Comparison of ENCODE assay signal across 1 cellular context in the genomic region with DNA sequence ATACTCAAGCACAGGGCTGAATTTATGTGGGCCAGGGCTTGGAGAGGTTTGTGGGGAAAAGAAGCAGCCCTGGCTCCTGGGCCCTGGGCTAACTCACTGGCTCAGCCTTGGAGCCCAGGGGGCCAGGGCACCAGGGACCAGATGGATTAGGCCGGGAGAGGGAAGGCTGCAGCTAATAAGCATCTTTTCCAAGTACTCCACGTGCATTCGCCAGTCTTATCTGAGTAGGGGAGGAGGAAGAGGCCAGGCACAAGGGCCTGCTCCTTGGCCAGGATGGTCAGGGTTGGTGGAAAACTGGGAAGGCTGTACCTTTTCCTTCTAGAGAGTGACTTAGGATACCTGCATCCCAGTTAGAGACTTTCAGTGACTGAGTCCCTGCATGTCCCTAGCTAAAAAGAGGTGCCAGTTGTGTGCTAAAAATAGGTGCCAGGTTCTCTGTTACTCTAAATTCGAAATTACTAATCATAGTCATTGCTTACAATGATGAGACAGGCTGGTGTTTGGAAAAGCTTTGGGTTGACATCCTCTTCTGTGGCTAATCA.
TF ChIP-seq lines count a peak whose summit lies in the region.

No MANE protein-coding gene starts in this region.

TF ChIP-seq in H1, 55 proteins besides CTCF, POLR2A, EP300 and RAD21:
- no peak for TF ChIP-seq TBP (IDR thresholded peaks at IDR 0.05; ENCODE audit: low read depth, low read length)
- TF ChIP-seq JUND (IDR thresholded peaks at IDR 0.05; ENCODE audit: low read length), result no peak
- no peak for TF ChIP-seq JUN (IDR thresholded peaks at IDR 0.05; ENCODE audit: low read depth, low read length)
- TF ChIP-seq, protein P1, sequence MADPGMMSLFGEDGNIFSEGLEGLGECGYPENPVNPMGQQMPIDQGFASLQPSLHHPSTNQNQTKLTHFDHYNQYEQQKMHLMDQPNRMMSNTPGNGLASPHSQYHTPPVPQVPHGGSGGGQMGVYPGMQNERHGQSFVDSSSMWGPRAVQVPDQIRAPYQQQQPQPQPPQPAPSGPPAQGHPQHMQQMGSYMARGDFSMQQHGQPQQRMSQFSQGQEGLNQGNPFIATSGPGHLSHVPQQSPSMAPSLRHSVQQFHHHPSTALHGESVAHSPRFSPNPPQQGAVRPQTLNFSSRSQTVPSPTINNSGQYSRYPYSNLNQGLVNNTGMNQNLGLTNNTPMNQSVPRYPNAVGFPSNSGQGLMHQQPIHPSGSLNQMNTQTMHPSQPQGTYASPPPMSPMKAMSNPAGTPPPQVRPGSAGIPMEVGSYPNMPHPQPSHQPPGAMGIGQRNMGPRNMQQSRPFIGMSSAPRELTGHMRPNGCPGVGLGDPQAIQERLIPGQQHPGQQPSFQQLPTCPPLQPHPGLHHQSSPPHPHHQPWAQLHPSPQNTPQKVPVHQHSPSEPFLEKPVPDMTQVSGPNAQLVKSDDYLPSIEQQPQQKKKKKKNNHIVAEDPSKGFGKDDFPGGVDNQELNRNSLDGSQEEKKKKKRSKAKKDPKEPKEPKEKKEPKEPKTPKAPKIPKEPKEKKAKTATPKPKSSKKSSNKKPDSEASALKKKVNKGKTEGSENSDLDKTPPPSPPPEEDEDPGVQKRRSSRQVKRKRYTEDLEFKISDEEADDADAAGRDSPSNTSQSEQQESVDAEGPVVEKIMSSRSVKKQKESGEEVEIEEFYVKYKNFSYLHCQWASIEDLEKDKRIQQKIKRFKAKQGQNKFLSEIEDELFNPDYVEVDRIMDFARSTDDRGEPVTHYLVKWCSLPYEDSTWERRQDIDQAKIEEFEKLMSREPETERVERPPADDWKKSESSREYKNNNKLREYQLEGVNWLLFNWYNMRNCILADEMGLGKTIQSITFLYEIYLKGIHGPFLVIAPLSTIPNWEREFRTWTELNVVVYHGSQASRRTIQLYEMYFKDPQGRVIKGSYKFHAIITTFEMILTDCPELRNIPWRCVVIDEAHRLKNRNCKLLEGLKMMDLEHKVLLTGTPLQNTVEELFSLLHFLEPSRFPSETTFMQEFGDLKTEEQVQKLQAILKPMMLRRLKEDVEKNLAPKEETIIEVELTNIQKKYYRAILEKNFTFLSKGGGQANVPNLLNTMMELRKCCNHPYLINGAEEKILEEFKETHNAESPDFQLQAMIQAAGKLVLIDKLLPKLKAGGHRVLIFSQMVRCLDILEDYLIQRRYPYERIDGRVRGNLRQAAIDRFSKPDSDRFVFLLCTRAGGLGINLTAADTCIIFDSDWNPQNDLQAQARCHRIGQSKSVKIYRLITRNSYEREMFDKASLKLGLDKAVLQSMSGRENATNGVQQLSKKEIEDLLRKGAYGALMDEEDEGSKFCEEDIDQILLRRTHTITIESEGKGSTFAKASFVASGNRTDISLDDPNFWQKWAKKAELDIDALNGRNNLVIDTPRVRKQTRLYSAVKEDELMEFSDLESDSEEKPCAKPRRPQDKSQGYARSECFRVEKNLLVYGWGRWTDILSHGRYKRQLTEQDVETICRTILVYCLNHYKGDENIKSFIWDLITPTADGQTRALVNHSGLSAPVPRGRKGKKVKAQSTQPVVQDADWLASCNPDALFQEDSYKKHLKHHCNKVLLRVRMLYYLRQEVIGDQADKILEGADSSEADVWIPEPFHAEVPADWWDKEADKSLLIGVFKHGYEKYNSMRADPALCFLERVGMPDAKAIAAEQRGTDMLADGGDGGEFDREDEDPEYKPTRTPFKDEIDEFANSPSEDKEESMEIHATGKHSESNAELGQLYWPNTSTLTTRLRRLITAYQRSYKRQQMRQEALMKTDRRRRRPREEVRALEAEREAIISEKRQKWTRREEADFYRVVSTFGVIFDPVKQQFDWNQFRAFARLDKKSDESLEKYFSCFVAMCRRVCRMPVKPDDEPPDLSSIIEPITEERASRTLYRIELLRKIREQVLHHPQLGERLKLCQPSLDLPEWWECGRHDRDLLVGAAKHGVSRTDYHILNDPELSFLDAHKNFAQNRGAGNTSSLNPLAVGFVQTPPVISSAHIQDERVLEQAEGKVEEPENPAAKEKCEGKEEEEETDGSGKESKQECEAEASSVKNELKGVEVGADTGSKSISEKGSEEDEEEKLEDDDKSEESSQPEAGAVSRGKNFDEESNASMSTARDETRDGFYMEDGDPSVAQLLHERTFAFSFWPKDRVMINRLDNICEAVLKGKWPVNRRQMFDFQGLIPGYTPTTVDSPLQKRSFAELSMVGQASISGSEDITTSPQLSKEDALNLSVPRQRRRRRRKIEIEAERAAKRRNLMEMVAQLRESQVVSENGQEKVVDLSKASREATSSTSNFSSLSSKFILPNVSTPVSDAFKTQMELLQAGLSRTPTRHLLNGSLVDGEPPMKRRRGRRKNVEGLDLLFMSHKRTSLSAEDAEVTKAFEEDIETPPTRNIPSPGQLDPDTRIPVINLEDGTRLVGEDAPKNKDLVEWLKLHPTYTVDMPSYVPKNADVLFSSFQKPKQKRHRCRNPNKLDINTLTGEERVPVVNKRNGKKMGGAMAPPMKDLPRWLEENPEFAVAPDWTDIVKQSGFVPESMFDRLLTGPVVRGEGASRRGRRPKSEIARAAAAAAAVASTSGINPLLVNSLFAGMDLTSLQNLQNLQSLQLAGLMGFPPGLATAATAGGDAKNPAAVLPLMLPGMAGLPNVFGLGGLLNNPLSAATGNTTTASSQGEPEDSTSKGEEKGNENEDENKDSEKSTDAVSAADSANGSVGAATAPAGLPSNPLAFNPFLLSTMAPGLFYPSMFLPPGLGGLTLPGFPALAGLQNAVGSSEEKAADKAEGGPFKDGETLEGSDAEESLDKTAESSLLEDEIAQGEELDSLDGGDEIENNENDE (IDR thresholded peaks at IDR 0.05; ENCODE audit: insufficient replicate concordance, low read length), result no peak
- TF ChIP-seq, protein P2, sequence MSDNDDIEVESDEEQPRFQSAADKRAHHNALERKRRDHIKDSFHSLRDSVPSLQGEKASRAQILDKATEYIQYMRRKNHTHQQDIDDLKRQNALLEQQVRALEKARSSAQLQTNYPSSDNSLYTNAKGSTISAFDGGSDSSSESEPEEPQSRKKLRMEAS (IDR thresholded peaks at IDR 0.05), result no peak
- no peak for TF ChIP-seq SIN3A (conservative IDR thresholded peaks at IDR 0.05 in 1 of 2, IDR thresholded peaks at IDR 0.05 in 1 of 2; ENCODE audit: low read depth in 1 of 2, low read length in 2 of 2)
- no peak for TF ChIP-seq TEAD4 (IDR thresholded peaks at IDR 0.05; ENCODE audit: low read depth, low read length)
- TF ChIP-seq SP4 (IDR thresholded peaks at IDR 0.05; ENCODE audit: low read length), result no peak
- no peak for TF ChIP-seq POU5F1 (IDR thresholded peaks at IDR 0.05; ENCODE audit: low read depth, low read length)
- TF ChIP-seq EZH2 (IDR thresholded peaks at IDR 0.05; ENCODE audit: low read depth, low read length, severe bottlenecking), result no peak
- TF ChIP-seq USF2 (IDR thresholded peaks at IDR 0.05; ENCODE audit: low read length), result no peak
- no peak for TF ChIP-seq KDM4A (IDR thresholded peaks at IDR 0.05; ENCODE audit: low read depth, low read length, severe bottlenecking)
- TF ChIP-seq GTF2F1 (IDR thresholded peaks at IDR 0.05; ENCODE audit: borderline replicate concordance, low read depth, low read length), result no peak
- no peak for TF ChIP-seq FOSL1 (IDR thresholded peaks at IDR 0.05; ENCODE audit: insufficient read depth, low read depth, low read length)
- TF ChIP-seq, protein P3, sequence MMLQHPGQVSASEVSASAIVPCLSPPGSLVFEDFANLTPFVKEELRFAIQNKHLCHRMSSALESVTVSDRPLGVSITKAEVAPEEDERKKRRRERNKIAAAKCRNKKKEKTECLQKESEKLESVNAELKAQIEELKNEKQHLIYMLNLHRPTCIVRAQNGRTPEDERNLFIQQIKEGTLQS (IDR thresholded peaks at IDR 0.05; ENCODE audit: insufficient read depth, low read depth, low read length), result no peak
- no peak for TF ChIP-seq CEBPB (IDR thresholded peaks at IDR 0.05; ENCODE audit: low read depth, low read length)
